Comparison of ENCODE assay signal across 14 cellular contexts in the genomic region with DNA sequence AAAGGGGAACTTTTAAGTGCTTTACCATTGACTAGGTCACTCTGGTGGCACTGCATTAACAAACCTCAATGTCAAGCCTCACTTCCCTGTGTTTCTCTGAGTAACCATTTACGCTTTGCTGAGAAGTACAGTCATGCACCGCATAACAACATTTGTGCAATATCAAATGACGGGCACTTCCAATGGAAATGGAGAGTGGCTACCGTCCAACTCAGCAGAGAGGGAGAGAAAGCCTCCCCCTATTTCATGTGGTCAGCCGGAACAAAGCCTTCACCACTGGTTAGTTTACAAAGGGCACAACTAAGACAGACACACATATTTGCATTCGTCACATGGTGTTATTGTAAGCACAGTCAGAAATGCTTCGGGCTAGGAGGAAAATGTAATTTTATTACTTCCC.
DNase-seq lines count a peak whose midpoint lies in the region; ATAC-seq and FAIRE-seq lines count a peak whose summit lies in the region.
"Had no signal": no experiment of that assay in that cellular context is flagged by ENCODE, and none has a peak within 500 bp of the region (broad histone marks: within the 10 kb centered on the region; RNA-seq: fewer than 3 reads in every experiment).

No MANE protein-coding gene starts in this region.

- DNase-seq in COLO829 (ENCODE audit: low spot score) (peak; percentile 85), NCI-H146 (lab: John Stamatoyannopoulos, UW) (peak; percentile 75), adipocyte (ENCODE audit: low read depth) (peak; percentile 94), left colon (no peak), GM19239 (ENCODE audit: insufficient read length, low spot score) (no peak), activated T-cell treated with anti-CD3 and anti-CD28 coated beads for 4 hours (no peak), NK-92 (lab: John Stamatoyannopoulos, UW; ENCODE audit: unreplicated experiment) (no peak)
- no peak for DNase-seq in activated CD8-positive, alpha-beta memory T cell treated with anti-CD3 and anti-CD28 coated beads for 24 hours
- DNase-seq: activated CD4-positive, alpha-beta T cell treated with anti-CD3 and anti-CD28 coated beads, Interleukin-2, amount 10 ng/mL, durations not matched to agents 7 days and 5 days; CD4-positive, alpha-beta memory T cell; colonic mucosa; NK-92 treated with Interleukin-12 subunit alpha and Interleukin-12 subunit beta, amount 100 ng/mL, for 24 hours had no signal

- FAIRE-seq in GM19239 (lab: Jason Lieb, UNC): no peak
- FAIRE-seq: islet of Langerhans had no signal

- intact Hi-C loops in left colon (cut with DNase I, micrococcal nuclease): no loop called here

- peaks cover 27% of the 10 kb centered on the region for H3K9me3 ChIP-seq in adipocyte (ENCODE audit: control insufficient read depth, low read length)
- H3K9me3 ChIP-seq: colonic mucosa, thoracic aorta had no signal

- peak; percentile 66 for ATAC-seq in left colon

- no peaks in the 10 kb centered on the region for H3K36me3 ChIP-seq in adipocyte (ENCODE audit: control insufficient read depth, insufficient read depth, low read length, severe bottlenecking)
- H3K36me3 ChIP-seq: colonic mucosa, thoracic aorta had no signal

- H3K9ac ChIP-seq in adipocyte (ENCODE audit: low read length): no peak overlapping the region

- H3K27me3 ChIP-seq in adipocyte (replicated peaks; ENCODE audit: control insufficient read depth, insufficient read depth, low read length): peaks cover 4% of the 10 kb centered on the region
- H3K27me3 ChIP-seq: colonic mucosa had no signal

- no peaks in the 10 kb centered on the region for H3K4me1 ChIP-seq in adipocyte (ENCODE audit: control insufficient read depth, insufficient read depth, low read length)
- H3K4me1 ChIP-seq: colonic mucosa had no signal

- H3K4me3 ChIP-seq in adipocyte (ENCODE audit: low read length): no peak overlapping the region
- H3K4me3 ChIP-seq: colonic mucosa, thoracic aorta had no signal

Comparison
In these comparisons a context has a peak if more than half of its experiments do, and no peak if none do; other contexts are left out.
1. DNase-seq: peak in COLO829 (single experiment), NCI-H146 (single experiment) and adipocyte (single experiment); none in left colon (0 of 2), GM19239 (single experiment), activated T-cell treated with anti-CD3 and anti-CD28 coated beads for 4 hours (single experiment), activated CD8-positive, alpha-beta memory T cell treated with anti-CD3 and anti-CD28 coated beads for 24 hours (single experiment) and NK-92 (single experiment).